In genomic region chr15:75817151-75817935, GRCh38 we compare ENCODE assay signal across 12 cellular contexts. TPM values are rescaled to one million over a fixed set of nuclear protein-coding genes. Genes with fewer than 3 reads are reported as not detected.
DNase-seq lines count a peak whose midpoint lies in the region; TF ChIP-seq lines count a peak whose summit lies in the region.
"Had no signal": no experiment of that assay in that cellular context is flagged by ENCODE, and none has a peak within 500 bp of the region (broad histone marks: within the 10 kb centered on the region; RNA-seq: fewer than 3 reads in every experiment).

No MANE protein-coding gene starts in this region.

- H3K9me2 ChIP-seq in PC-9 (ENCODE audit: insufficient read depth), result no peaks in the 10 kb centered on the region

- H3F3A ChIP-seq in PC-9 (ENCODE audit: insufficient read depth, low read depth), result no peaks in the 10 kb centered on the region

- H3K79me2 ChIP-seq in PC-9 (ENCODE audit: low read depth), result no peaks in the 10 kb centered on the region

- no peak for DNase-seq in left ventricle myocardium inferior
- DNase-seq in cardiac septum (ENCODE audit: low spot score), result no peak
- peak; percentile 53 for DNase-seq in SK-MEL-5 (ENCODE audit: low read depth, low spot score)
- DNase-seq in fibroblast of mammary gland (ENCODE audit: low read depth), result peak; percentile 43
- no peak for DNase-seq in tibial artery
- DNase-seq in AG08395 (ENCODE audit: low spot score), result no peak
- no peak for DNase-seq in mesenteric fat pad (ENCODE audit: low spot score)
- DNase-seq in PC-9, result no peak
- DNase-seq: activated T-cell treated with anti-CD3 and anti-CD28 coated beads for 4 hours, DND-41, naive B cell, NCI-H510A treated with DMSO at 0.1 percent for 48 hours had no signal

- H3K9me3 ChIP-seq in left ventricle myocardium inferior (replicated peaks) (no peaks in the 10 kb centered on the region), tibial artery (no peaks in the 10 kb centered on the region), PC-9 (ENCODE audit: insufficient read depth, low read depth) (no peaks in the 10 kb centered on the region)

- H3K27ac ChIP-seq in left ventricle myocardium inferior (replicated peaks) (no peak overlapping the region), tibial artery (no peak overlapping the region), PC-9 (no peak overlapping the region)

- H3K36me3 ChIP-seq in left ventricle myocardium inferior, result no peaks in the 10 kb centered on the region
- H3K36me3 ChIP-seq in tibial artery, result no peaks in the 10 kb centered on the region
- H3K36me3 ChIP-seq in PC-9 (ENCODE audit: low read depth), result no peaks in the 10 kb centered on the region

- H3K4me1 ChIP-seq in left ventricle myocardium inferior, result no peaks in the 10 kb centered on the region
- H3K4me1 ChIP-seq in tibial artery, result no peaks in the 10 kb centered on the region
- no peaks in the 10 kb centered on the region for H3K4me1 ChIP-seq in PC-9 (replicated peaks; ENCODE audit: insufficient read depth)

- TF ChIP-seq CTCF in left ventricle myocardium inferior (IDR thresholded peaks at IDR 0.05; ENCODE audit: borderline replicate concordance) (no peak), fibroblast of mammary gland (conservative IDR thresholded peaks at IDR 0.05; ENCODE audit: control insufficient read depth, insufficient read depth, low read depth, low read length) (no peak), tibial artery (IDR thresholded peaks at IDR 0.05) (no peak), PC-9 (conservative IDR thresholded peaks at IDR 0.05) (no peak)

- H3K27me3 ChIP-seq in left ventricle myocardium inferior (ENCODE audit: low read depth) (no peaks in the 10 kb centered on the region), tibial artery (peaks cover 0 to 3% of the 10 kb centered on the region in 2 donors), PC-9 (ENCODE audit: insufficient read depth, low read depth) (no peaks in the 10 kb centered on the region)

- intact Hi-C loops in left ventricle myocardium inferior (cut with micrococcal nuclease) (no loop called here), cardiac septum (cut with DNase I) (loop anchor here (10.0 kb wide), 1 partner anchor 327 kb away; no protein-coding TSS in a partner anchor), tibial artery (cut with DNase I; ENCODE audit: low total_unique reads) (no loop called here), PC-9 (cut with micrococcal nuclease; ENCODE audit: unreplicated experiment) (no loop called here)

- H2AFZ ChIP-seq in PC-9, result no peak overlapping the region

- H3K4me2 ChIP-seq in PC-9, result no peak overlapping the region

- no TSS peak for BruUV-seq in PC-9 (replicated peaks; lab: Mats Ljungman, UMichigan)

- CTCF ChIA-PET in PC-9 (lab: Charles Lee), result no interaction called here

- in situ Hi-C loops in SK-MEL-5 (cut with HindIII; ENCODE audit: low pct_unique_long_range_greater_than_20kb, low sequenced_read_pairs), result no loop called here

- POLR2A ChIA-PET in PC-9 (lab: Charles Lee; ENCODE audit: unreplicated experiment), result no interaction called here

- H3K4me3 ChIP-seq in left ventricle myocardium inferior (peak overlapping the region; percentile 48), fibroblast of mammary gland (ENCODE audit: control insufficient read depth, low read depth, low read length) (no peak overlapping the region), tibial artery (peak overlapping the region; percentile 17 to 33), PC-9 (no peak overlapping the region)

- no peaks in the 10 kb centered on the region for H4K20me1 ChIP-seq in PC-9 (ENCODE audit: insufficient read depth)

RNA-seq across cellular contexts. Expression of gene UBE2Q2, which starts 25.9 kb away (rescaled TPM):
- total RNA-seq in left ventricle myocardium inferior (27.8 TPM), cardiac septum (38.3 TPM), mesenteric fat pad (34.4 TPM), PC-9 (2021) (15.6 and 20.0 TPM in 2 replicates)
- 26.0 and 30.2 TPM in 2 replicates for total RNA-seq in SK-MEL-5 (2014; rRNA removed; shearing (Covaris generic))
- polyA plus RNA-seq in SK-MEL-5 (2015; cell fraction: cytosol; rRNA removed), result 24.7 and 33.0 TPM in 2 replicates
- 42.7 and 51.1 TPM in 2 replicates for polyA plus RNA-seq in SK-MEL-5 (2015; cell fraction: nucleus; rRNA removed)

Comparison
In these comparisons a context has a peak if more than half of its experiments do, and no peak if none do; other contexts are left out.
1. DNase-seq: peak in SK-MEL-5 (single experiment) and fibroblast of mammary gland (single experiment); none in left ventricle myocardium inferior (single experiment), cardiac septum (single experiment), tibial artery (0 of 2), AG08395 (single experiment), mesenteric fat pad (single experiment) and PC-9 (0 of 2).
2. H3K4me3 ChIP-seq: peak in left ventricle myocardium inferior (single experiment) and tibial artery (2 of 2); none in fibroblast of mammary gland (single experiment) and PC-9 (single experiment).